In genomic region chr12:644818-645552, GRCh38 we compare ENCODE assay signal across 9 cellular contexts. TPM values are rescaled to one million over a fixed set of nuclear protein-coding genes. Genes with fewer than 3 reads are reported as not detected.
DNase-seq lines count a peak whose midpoint lies in the region; ATAC-seq and TF ChIP-seq lines count a peak whose summit lies in the region.
"Had no signal": no experiment of that assay in that cellular context is flagged by ENCODE, and none has a peak within 500 bp of the region (broad histone marks: within the 10 kb centered on the region; RNA-seq: fewer than 3 reads in every experiment).

No MANE protein-coding gene starts in this region.

- dilution Hi-C loops in mammary epithelial cell (cut with HindIII; ENCODE audit: low sequenced_read_pairs), result no loop called here

- H4K20me1 ChIP-seq in mammary epithelial cell (ENCODE audit: insufficient read depth, low read length), result no peaks in the 10 kb centered on the region

- DNase-seq in MCF 10A (ENCODE audit: unreplicated experiment) (no peak), mammary epithelial cell (no peak), aorta (no peak)
- DNase-seq: NCI-H524 treated with DMSO at 0.1 percent for 48 hours had no signal

- H3K36me3 ChIP-seq in mammary epithelial cell (ENCODE audit: insufficient read depth, low read length) (no peaks in the 10 kb centered on the region), esophagus (ENCODE audit: control insufficient read depth in 2 of 2, insufficient read depth in 2 of 2, low read length in 1 of 2) (no peaks in the 10 kb centered on the region), aorta (ENCODE audit: control insufficient read depth in 1 of 2, insufficient read depth in 2 of 2, low read length in 1 of 2) (no peaks in the 10 kb centered on the region)

- CTCF ChIA-PET in MCF 10A (lab: Yijun Ruan, JAX) (interaction anchor here (0.6 to 1.2 kb wide), 4 partner anchors 21 to 1631 kb away, joined by 3 to 6 read pairs (median 4); no protein-coding TSS in a partner anchor), mammary epithelial cell (lab: Charles Lee; ENCODE audit: low non-redundant PET) (interaction anchor here (0.7 kb wide), 1 partner anchor 47 kb away, joined by 4 read pairs; no protein-coding TSS in a partner anchor)

- intact Hi-C loops in MCF 10A (cut with micrococcal nuclease), result no loop called here
- intact Hi-C loops in mammary epithelial cell (cut with micrococcal nuclease), result no loop called here
- intact Hi-C loops in aorta (cut with DNase I), result loop anchor here (5.0 kb wide), 2 partner anchors 68 to 107 kb away; partner anchors contain the start of gene WNK1 (in 1 of the 2)

- no peaks in the 10 kb centered on the region for H3K79me2 ChIP-seq in mammary epithelial cell (ENCODE audit: insufficient read depth, low read length)

- POLR2A ChIA-PET in MCF 10A (lab: Yijun Ruan, JAX), result interaction anchor here (1.0 kb wide), 2 partner anchors 9 to 13 kb away, joined by 3 to 4 read pairs; no protein-coding TSS in a partner anchor

- WGBS in mammary epithelial cell (ENCODE audit: low coverage, missing lambda C conversion rate), result 88% methylated on average over 6 of the region's 6 CpGs
- 62 to 72% methylated on average over 6 of the region's 6 CpGs for WGBS in esophagus, 2 donors
- WGBS in aorta, 2 donors, result 60 to 62% methylated on average over 6 of the region's 6 CpGs

- H3K27ac ChIP-seq in mammary epithelial cell (ENCODE audit: insufficient read depth, low read depth, low read length) (no peak overlapping the region), esophagus (ENCODE audit: low read depth in 2 of 2, low read length in 1 of 2) (peak overlapping the region; percentile 73 to 90), aorta (ENCODE audit: low read depth in 1 of 2, low read length in 2 of 2) (peak overlapping the region; percentile 2 to 59)

- H3K4me2 ChIP-seq in mammary epithelial cell (ENCODE audit: insufficient read depth, low read depth, low read length), result no peak overlapping the region

- no peak overlapping the region for H3K9ac ChIP-seq in mammary epithelial cell (ENCODE audit: insufficient read depth, low read length)

- H3K9me3 ChIP-seq in mammary epithelial cell (replicated peaks; ENCODE audit: insufficient read depth, low read length) (no peaks in the 10 kb centered on the region), esophagus (ENCODE audit: control insufficient read depth in 2 of 2, insufficient read depth in 1 of 2, low read depth in 1 of 2, low read length in 1 of 2) (no peaks in the 10 kb centered on the region), aorta (ENCODE audit: control insufficient read depth, low read length) (no peaks in the 10 kb centered on the region)

- H3K4me3 ChIP-seq in mammary epithelial cell (replicated peaks in 1 of 3; ENCODE audit: insufficient read depth in 1 of 3, low read depth in 2 of 3, low read length in 3 of 3) (no peak overlapping the region), esophagus (ENCODE audit: low read depth in 1 of 2, low read length in 2 of 2) (no peak overlapping the region), aorta (ENCODE audit: low read length in 2 of 2) (no peak overlapping the region)

- no peak for TF ChIP-seq CTCF in MCF 10A (IDR thresholded peaks at IDR 0.05; ENCODE audit: unreplicated experiment)
- no peak for TF ChIP-seq CTCF in mammary epithelial cell (conservative IDR thresholded peaks at IDR 0.05 in 1 of 2, IDR thresholded peaks at IDR 0.05 in 1 of 2; ENCODE audit: extremely low read depth in 1 of 2, insufficient read depth in 1 of 2, low read depth in 1 of 2, low read length in 2 of 2)
- TF ChIP-seq CTCF in nephron (IDR thresholded peaks at IDR 0.05; ENCODE audit: unreplicated experiment in 3 of 3), result no peak

- in situ Hi-C loops in mammary epithelial cell (cut with MboI; ENCODE audit: low sequenced_read_pairs in 2 of 2), result no loop called here

- H3K9me3 Mint-ChIP-seq in MCF 10A (ENCODE audit: unreplicated experiment) (no peaks in the 10 kb centered on the region), nephron (no peaks in the 10 kb centered on the region)

- H3K4me1 Mint-ChIP-seq in MCF 10A (ENCODE audit: insufficient read depth, unreplicated experiment) (peaks cover 9% of the 10 kb centered on the region), nephron (peaks cover 43% of the 10 kb centered on the region)

- H3K4me1 ChIP-seq in mammary epithelial cell (ENCODE audit: insufficient read depth, low read length), result peaks cover 7% of the 10 kb centered on the region
- peaks cover 6 to 18% of the 10 kb centered on the region in 2 donors for H3K4me1 ChIP-seq in esophagus (ENCODE audit: control insufficient read depth in 2 of 2, insufficient read depth in 2 of 2, low read length in 1 of 2)
- H3K4me1 ChIP-seq in aorta (ENCODE audit: control insufficient read depth in 1 of 2, insufficient read depth in 2 of 2, low read length in 2 of 2), result peaks cover 0 to 4% of the 10 kb centered on the region in 2 donors

- BruUV-seq in MCF 10A (replicated peaks; lab: Mats Ljungman, UMichigan), result no TSS peak
- no TSS peak for BruUV-seq in mammary epithelial cell (replicated peaks; lab: Mats Ljungman, UMichigan)

- H3K27me3 Mint-ChIP-seq in MCF 10A (ENCODE audit: insufficient read depth, unreplicated experiment) (no peaks in the 10 kb centered on the region), nephron (ENCODE audit: low read depth) (peaks cover 2% of the 10 kb centered on the region)

- H2AFZ ChIP-seq in mammary epithelial cell (ENCODE audit: low read depth, low read length), result no peak overlapping the region

- ATAC-seq in aorta (ENCODE audit: low FRiP score), result no peak
- no peak for ATAC-seq in HG03045 (IDR thresholded peaks at IDR 0.05; ENCODE audit: unreplicated experiment)
- no peak for ATAC-seq in GM18909 (IDR thresholded peaks at IDR 0.05; ENCODE audit: poor library complexity, unreplicated experiment)
- no peak for ATAC-seq in HG02970 (IDR thresholded peaks at IDR 0.05; ENCODE audit: low FRiP score, unreplicated experiment)

- peaks cover 6% of the 10 kb centered on the region for H3K36me3 Mint-ChIP-seq in MCF 10A (ENCODE audit: insufficient read depth, unreplicated experiment)
- no peaks in the 10 kb centered on the region for H3K36me3 Mint-ChIP-seq in nephron (ENCODE audit: low read depth)

- H3K27ac Mint-ChIP-seq in MCF 10A (ENCODE audit: low read depth, unreplicated experiment) (peak overlapping the region; percentile 51), nephron (peak overlapping the region; percentile 75 to 93 (median 85))

- H3K27me3 ChIP-seq in mammary epithelial cell (ENCODE audit: insufficient read depth, low read length) (no peaks in the 10 kb centered on the region), esophagus (ENCODE audit: control insufficient read depth in 1 of 2, insufficient read depth in 2 of 2, low read length in 2 of 2) (no peaks in the 10 kb centered on the region), aorta (ENCODE audit: control insufficient read depth in 1 of 2, insufficient read depth in 2 of 2, low read length in 1 of 2) (no peaks in the 10 kb centered on the region)

- H3K4me3 Mint-ChIP-seq in MCF 10A (ENCODE audit: unreplicated experiment) (no peak overlapping the region), nephron (peak overlapping the region; percentile 73 to 82 (median 78))

RNA-seq across cellular contexts. Expression of gene NINJ2, which starts 18.3 kb away (rescaled TPM):
- total RNA-seq in MCF 10A (2022) (not detected in 2 replicates), mammary epithelial cell (under 1 TPM in 1 of 2 donors, not detected in 1; 0.17 TPM), aorta (10 to 100 TPM in 1 of 2 donors, 1 to 10 TPM in 1; 3.8 to 11.2 TPM)
- polyA plus RNA-seq in mammary epithelial cell (0.12 TPM), esophagus (10 to 100 TPM in 1 of 2 donors, 1 to 10 TPM in 1; 3.3 to 10.9 TPM), aorta (1 to 10 TPM in 1 of 2 donors, under 1 TPM in 1; 0.95 to 6.1 TPM)
- polyA minus RNA-seq in mammary epithelial cell, result not detected

Comparison
In these comparisons a context has a peak if more than half of its experiments do, and no peak if none do; other contexts are left out.
1. intact Hi-C loops: an anchor here in aorta (5.0 kb wide); none called in MCF 10A and mammary epithelial cell.